Comparison of ENCODE assay signal across 22 cellular contexts in genomic region chr1:88371396-88371795, GRCh38.
"Had no signal": no experiment of that assay in that cellular context is flagged by ENCODE, and none has a peak within 500 bp of the region (broad histone marks: within the 10 kb centered on the region; RNA-seq: fewer than 3 reads in every experiment).

No MANE protein-coding gene starts in this region.

- H3K27ac ChIP-seq: brain microvascular endothelial cell, SK-N-MC, WERI-Rb-1 had no signal

- H3K4me3 ChIP-seq: SK-N-MC had no signal

- ATAC-seq: activated CD4-positive, alpha-beta T cell treated with anti-CD3 and anti-CD28 coated beads for 36 hours; activated T-helper 17 cell treated with anti-CD3 and anti-CD28 coated beads, Interleukin-2, amount 50 U/mL, for 72 hours; Right ventricle myocardium inferior had no signal

- H3K27me3 ChIP-seq: brain microvascular endothelial cell had no signal

- DNase-seq: activated CD4-positive, alpha-beta memory T cell treated with anti-CD3 and anti-CD28 coated beads, Interleukin-2, amount 10 ng/mL, durations not matched to agents 7 days and 5 days; activated CD4-positive, alpha-beta T cell treated with anti-CD3 and anti-CD28 coated beads for 36 hours; activated CD4-positive, alpha-beta T cell treated with anti-CD3 and anti-CD28 coated beads, Interleukin-2, amount 50 U/mL, for 1 hour; activated gamma-delta T cell; activated naive CD4-positive, alpha-beta T cell treated with anti-CD3 and anti-CD28 coated beads for 36 hours; activated T-cell treated with anti-CD3 and anti-CD28 coated beads for 4 hours; activated T-cell treated with anti-CD3 and anti-CD28 coated beads, Interleukin-2, amount 50 U/mL, for 48 hours; amygdala; brain microvascular endothelial cell; cerebellar nuclear complex; Karpas-422; NCI-H1105 treated with DMSO at 0.1 percent for 48 hours; NCI-H1436 treated with DMSO at 0.1 percent for 48 hours; NCI-H187; NCI-H345; NCI-H510A treated with DMSO at 0.1 percent for 48 hours; RPMI8226; T-helper 1 cell; WERI-Rb-1 had no signal

- H3K36me3 ChIP-seq: brain microvascular endothelial cell, WERI-Rb-1 had no signal
